In the genomic region with DNA sequence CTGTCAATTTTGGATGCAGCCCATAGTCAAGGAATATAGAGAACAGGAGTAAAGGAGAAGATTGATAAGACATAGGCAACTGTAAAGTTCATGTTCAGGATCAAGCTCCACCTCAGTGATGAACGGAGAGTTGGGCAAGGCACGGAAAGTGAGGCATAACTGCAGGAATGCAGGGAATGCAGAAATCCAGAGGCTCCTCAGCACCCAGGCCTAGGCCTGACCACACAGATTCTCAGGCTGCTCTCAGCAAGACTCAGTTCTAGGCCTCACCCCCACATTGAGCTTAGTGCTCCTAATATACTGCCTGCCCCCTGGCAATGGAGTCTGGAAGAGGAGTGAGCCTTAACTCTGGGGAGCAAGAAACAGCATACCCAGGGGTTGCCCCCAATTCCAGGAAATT, we compare ENCODE assay signal across 12 cellular contexts. TPM values are rescaled to one million over a fixed set of nuclear protein-coding genes. Genes with fewer than 3 reads are reported as not detected.
DNase-seq lines count a peak whose midpoint lies in the region; ATAC-seq and TF ChIP-seq lines count a peak whose summit lies in the region.
"Had no signal": no experiment of that assay in that cellular context is flagged by ENCODE, and none has a peak within 500 bp of the region (broad histone marks: within the 10 kb centered on the region; RNA-seq: fewer than 3 reads in every experiment).

No MANE protein-coding gene starts in this region.

- H3K9me3 ChIP-seq in AG04450 (ENCODE audit: control insufficient read depth, insufficient read depth, low read length) (no peaks in the 10 kb centered on the region), HCT116 (ENCODE audit: control insufficient read depth in 1 of 2, insufficient read depth in 1 of 2, low read depth in 1 of 2, low read length in 2 of 2) (no peaks in the 10 kb centered on the region)
- H3K9me3 ChIP-seq: thyroid gland had no signal

- H2AFZ ChIP-seq in HCT116 (ENCODE audit: low read depth, low read length, poor library complexity, severe bottlenecking), result peak overlapping the region; percentile 55

- no peak overlapping the region for H3K4me3 ChIP-seq in AG04450 (ENCODE audit: low read depth, low read length)
- H3K4me3 ChIP-seq in HCT116 (replicated peaks in 1 of 2; ENCODE audit: low read depth in 1 of 2, low read length in 2 of 2), result no peak overlapping the region
- H3K4me3 ChIP-seq: thyroid gland had no signal

- H3K79me2 ChIP-seq in HCT116 (ENCODE audit: insufficient read depth, low read length), result no peaks in the 10 kb centered on the region

- CTCF ChIA-PET in AG04450 (lab: Charles Lee), result interaction anchor here (1.2 to 1.9 kb wide), 2 partner anchors 25 to 38 kb away, joined by 3 to 6 read pairs; no protein-coding TSS in a partner anchor
- CTCF ChIA-PET in HCT116 (lab: Charles Lee), result no interaction called here

- peak overlapping the region; percentile 48 for H3K4me2 ChIP-seq in HCT116 (ENCODE audit: low read length)

- BruUV-seq in HCT116 (replicated peaks; lab: Mats Ljungman, UMichigan), result no TSS peak

- ATAC-seq in HCT116 (peak; percentile 94), GM18909 (IDR thresholded peaks at IDR 0.05; ENCODE audit: poor library complexity, unreplicated experiment) (no peak), GM18870 (IDR thresholded peaks at IDR 0.05; ENCODE audit: unreplicated experiment) (no peak)
- ATAC-seq: esophagus mucosa had no signal

- TF ChIP-seq RAD21 in HCT116 (IDR thresholded peaks at IDR 0.05; ENCODE audit: low read depth), result no peak

- no peaks in the 10 kb centered on the region for H3K27me3 ChIP-seq in AG04450 (ENCODE audit: control insufficient read depth, insufficient read depth, low read length)
- H3K27me3 ChIP-seq in HCT116 (ENCODE audit: insufficient read depth, low read length), result no peaks in the 10 kb centered on the region
- H3K27me3 ChIP-seq: thyroid gland had no signal

- H3K36me3 ChIP-seq in HCT116 (ENCODE audit: control insufficient read depth in 1 of 2, insufficient read depth in 2 of 2, low read length in 2 of 2), result no peaks in the 10 kb centered on the region
- H3K36me3 ChIP-seq: thyroid gland had no signal

- no peaks in the 10 kb centered on the region for H3K9me2 ChIP-seq in HCT116 (ENCODE audit: insufficient read depth)

- POLR2A ChIA-PET in AG04450 (lab: Yijun Ruan, JAX), result interaction anchor here (0.6 to 1.2 kb wide), 8 partner anchors 10 to 188 kb away, joined by 3 to 7 read pairs (median 4); no protein-coding TSS in a partner anchor
- POLR2A ChIA-PET in HCT116 (lab: Charles Lee), result no interaction called here

- H3K4me1 ChIP-seq in HCT116 (ENCODE audit: control insufficient read depth in 1 of 2, insufficient read depth in 2 of 2, low read length in 2 of 2), result peaks cover 0 to 11% of the 10 kb centered on the region in 2 experiments; a peak in 2 of 4 replicates
- H3K4me1 ChIP-seq: thyroid gland had no signal

- no peak for TF ChIP-seq POLR2A in HCT116 (IDR thresholded peaks at IDR 0.05; ENCODE audit: borderline replicate concordance, extremely low read depth, insufficient read depth, insufficient read length)

- no peak for TF ChIP-seq CTCF in AG04450 (IDR thresholded peaks at IDR 0.05; ENCODE audit: low read depth, low read length)
- no peak for TF ChIP-seq CTCF in HCT116 (IDR thresholded peaks at IDR 0.05 in 2 of 3, conservative IDR thresholded peaks at IDR 0.05 in 1 of 3; ENCODE audit: borderline replicate concordance in 1 of 3, insufficient read depth in 1 of 3, low read depth in 2 of 3, low read length in 2 of 3)

- intact Hi-C loops in HCT116 (cut with micrococcal nuclease), result no loop called here
- intact Hi-C loops in cardiac septum (cut with DNase I), result no loop called here

- H3K9ac ChIP-seq in HCT116 (ENCODE audit: low read length), result no peak overlapping the region

- no peaks in the 10 kb centered on the region for H4K20me1 ChIP-seq in HCT116 (ENCODE audit: insufficient read depth)

- DNase-seq in AG04450 (ENCODE audit: low read depth, low spot score) (peak; percentile 82), HCT116 (ENCODE audit: low read depth, low spot score) (peak; percentile 10), amniotic epithelial cell (ENCODE audit: low read depth) (peak; percentile 96), iPS DF 4.7 (ENCODE audit: extremely low read depth, low spot score) (peak; percentile 28), cardiac septum (ENCODE audit: low spot score) (no peak), C1 segment of cervical spinal cord (lab: John Stamatoyannopoulos, UW) (no peak)
- DNase-seq: DMS 273 treated with DMSO at 0.1 percent for 48 hours, NCI-H526 treated with DMSO at 0.1 percent for 48 hours, thyroid gland had no signal

- RAD21 ChIA-PET in HCT116 (lab: Charles Lee; ENCODE audit: low non-redundant PET in 1 of 2, low total read pairs in 2 of 2, uncharacterized antibody in 2 of 2, unreplicated experiment in 2 of 2), result interaction anchor here in 1 of 2 experiments (0.6 kb wide), 1 partner anchor 52 kb away, joined by 3 read pairs; no protein-coding TSS in a partner anchor

- peak overlapping the region; percentile 79 for H3K27ac ChIP-seq in AG04450 (ENCODE audit: low read depth, low read length)
- no peak overlapping the region for H3K27ac ChIP-seq in HCT116 (ENCODE audit: low read depth, low read length)
- H3K27ac ChIP-seq: thyroid gland had no signal

TF ChIP-seq in HCT116, 20 proteins besides CTCF, POLR2A, EP300 and RAD21:
- peak; percentile 21; the same call in 1 of the 2 replicates for TF ChIP-seq ZFX (IDR thresholded peaks at IDR 0.05)
- no peak for TF ChIP-seq SP1 (IDR thresholded peaks at IDR 0.05; ENCODE audit: low read depth)

RNA-seq across cellular contexts. Expression of a gene that starts 36.3 kb away (rescaled TPM):
- polyA plus RNA-seq in AG04450 (2011; rRNA removed), result 35.8 and 38.1 TPM in 2 replicates
- polyA minus RNA-seq in AG04450 (2011; rRNA and poly(A)+ RNA removed), result 43.7 and 50.3 TPM in 2 replicates
- 0.61 TPM for total RNA-seq in HCT116 (2021; ENCODE audit: unreplicated experiment)
- 0.03 TPM in 1 of 2 replicates, not detected in the other for polyA plus RNA-seq in HCT116 (2012)
- total RNA-seq in cardiac septum, result 57.9 TPM

Comparison
In these comparisons a context has a peak if more than half of its experiments do, and no peak if none do; other contexts are left out.
1. DNase-seq: peak in AG04450 (single experiment), HCT116 (single experiment), amniotic epithelial cell (single experiment) and iPS DF 4.7 (single experiment); none in cardiac septum (single experiment) and C1 segment of cervical spinal cord (0 of 14).
2. RNA of a gene that starts 36.3 kb away (total RNA-seq): 57.9 TPM in cardiac septum (single experiment); 0.61 TPM in HCT116 (single experiment); every median in the first group is over 10 times any median in the second.